In the genomic region with DNA sequence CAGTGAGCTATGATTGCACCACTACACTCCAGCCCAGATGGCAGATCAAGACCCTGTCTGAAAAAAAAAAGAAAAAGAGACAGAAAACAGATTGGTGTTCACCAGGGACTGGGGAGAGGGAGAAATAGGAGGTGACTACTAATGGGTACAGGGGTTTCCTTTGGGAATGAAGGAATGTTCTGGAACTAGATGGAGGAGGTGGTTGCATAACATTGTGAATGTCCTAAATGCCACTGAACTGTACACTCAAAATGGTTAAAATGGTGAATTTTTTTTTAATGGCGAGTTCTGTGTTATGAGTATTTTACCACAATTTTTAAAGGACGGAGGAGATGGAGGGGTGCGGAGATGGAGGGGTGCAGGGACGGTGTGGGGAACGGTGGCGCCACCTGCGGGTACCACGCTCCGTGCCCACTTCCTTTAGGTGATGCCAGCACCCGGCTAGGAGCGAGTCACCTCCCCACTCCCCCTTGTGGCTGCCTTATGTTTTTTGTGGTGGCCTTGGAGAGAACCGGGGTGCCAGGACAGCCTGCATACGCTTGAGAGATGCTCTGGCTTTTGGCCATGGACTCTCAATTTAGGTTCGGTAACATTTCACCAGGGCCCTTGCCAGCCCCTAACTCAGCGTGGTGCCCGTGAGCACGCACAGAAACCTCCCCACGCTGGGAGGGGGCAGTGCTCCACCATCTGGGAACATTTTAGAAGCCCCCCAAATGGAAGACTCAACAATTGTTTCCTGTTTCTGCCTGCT, we compare ENCODE assay signal across 1 cellular context.
TF ChIP-seq lines count a peak whose summit lies in the region.

No MANE protein-coding gene starts in this region.

TF ChIP-seq in HepG2, 621 proteins besides CTCF, POLR2A, EP300 and RAD21 (continued from another document and continues in another):
- TF ChIP-seq, protein P1, sequence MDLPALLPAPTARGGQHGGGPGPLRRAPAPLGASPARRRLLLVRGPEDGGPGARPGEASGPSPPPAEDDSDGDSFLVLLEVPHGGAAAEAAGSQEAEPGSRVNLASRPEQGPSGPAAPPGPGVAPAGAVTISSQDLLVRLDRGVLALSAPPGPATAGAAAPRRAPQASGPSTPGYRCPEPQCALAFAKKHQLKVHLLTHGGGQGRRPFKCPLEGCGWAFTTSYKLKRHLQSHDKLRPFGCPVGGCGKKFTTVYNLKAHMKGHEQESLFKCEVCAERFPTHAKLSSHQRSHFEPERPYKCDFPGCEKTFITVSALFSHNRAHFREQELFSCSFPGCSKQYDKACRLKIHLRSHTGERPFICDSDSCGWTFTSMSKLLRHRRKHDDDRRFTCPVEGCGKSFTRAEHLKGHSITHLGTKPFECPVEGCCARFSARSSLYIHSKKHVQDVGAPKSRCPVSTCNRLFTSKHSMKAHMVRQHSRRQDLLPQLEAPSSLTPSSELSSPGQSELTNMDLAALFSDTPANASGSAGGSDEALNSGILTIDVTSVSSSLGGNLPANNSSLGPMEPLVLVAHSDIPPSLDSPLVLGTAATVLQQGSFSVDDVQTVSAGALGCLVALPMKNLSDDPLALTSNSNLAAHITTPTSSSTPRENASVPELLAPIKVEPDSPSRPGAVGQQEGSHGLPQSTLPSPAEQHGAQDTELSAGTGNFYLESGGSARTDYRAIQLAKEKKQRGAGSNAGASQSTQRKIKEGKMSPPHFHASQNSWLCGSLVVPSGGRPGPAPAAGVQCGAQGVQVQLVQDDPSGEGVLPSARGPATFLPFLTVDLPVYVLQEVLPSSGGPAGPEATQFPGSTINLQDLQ (CRISPR knock-in tag; IDR thresholded peaks at IDR 0.05), result no peak
- TF ChIP-seq MLLT10 (CRISPR knock-in tag; IDR thresholded peaks at IDR 0.05) (no peak), ZFP36L2 (CRISPR knock-in tag; IDR thresholded peaks at IDR 0.05) (no peak), ZBTB7B (CRISPR knock-in tag; IDR thresholded peaks at IDR 0.05) (peak; percentile 35; the same call in 1 of the 2 replicates), PHF20 (CRISPR knock-in tag; IDR thresholded peaks at IDR 0.05) (no peak), THAP7 (CRISPR knock-in tag; IDR thresholded peaks at IDR 0.05) (0 out of 2 replicates have a peak, but pooled peaks have one; percentile 32), ZNF329 (CRISPR knock-in tag; IDR thresholded peaks at IDR 0.05; ENCODE audit: low read depth) (no peak), MEIS2 (CRISPR knock-in tag; IDR thresholded peaks at IDR 0.05) (no peak), SP1 (IDR thresholded peaks at IDR 0.05) (no peak), SP1 (CRISPR knock-in tag; IDR thresholded peaks at IDR 0.05) (no peak), SMYD3 (CRISPR knock-in tag; IDR thresholded peaks at IDR 0.05) (no peak), ZNF891 (CRISPR knock-in tag; IDR thresholded peaks at IDR 0.05) (no peak), ERF (CRISPR knock-in tag; IDR thresholded peaks at IDR 0.05) (0 out of 2 replicates have a peak, but pooled peaks have one; percentile 24), MTF1 (CRISPR knock-in tag; IDR thresholded peaks at IDR 0.05) (no peak), ZNF678 (CRISPR knock-in tag; IDR thresholded peaks at IDR 0.05) (no peak), ZNF652 (CRISPR knock-in tag; IDR thresholded peaks at IDR 0.05; ENCODE audit: borderline replicate concordance, low read depth) (no peak), ONECUT2 (CRISPR knock-in tag; IDR thresholded peaks at IDR 0.05) (no peak), TMF1 (CRISPR knock-in tag; IDR thresholded peaks at IDR 0.05; ENCODE audit: low read depth) (no peak), ZSCAN25 (CRISPR knock-in tag; IDR thresholded peaks at IDR 0.05) (peak; percentile 78), SAP130 (CRISPR knock-in tag; IDR thresholded peaks at IDR 0.05; ENCODE audit: low read depth) (0 out of 2 replicates have a peak, but pooled peaks have one; percentile 6), ISX (CRISPR knock-in tag; conservative IDR thresholded peaks at IDR 0.05) (no peak), ZNF839 (CRISPR knock-in tag; IDR thresholded peaks at IDR 0.05; ENCODE audit: borderline replicate concordance) (no peak), FOXA1 (IDR thresholded peaks at IDR 0.05) (no peak), FOXA1 (CRISPR knock-in tag; IDR thresholded peaks at IDR 0.05) (0 out of 2 replicates have a peak, but pooled peaks have one; percentile 12), DNMT3B (CRISPR knock-in tag; conservative IDR thresholded peaks at IDR 0.05) (no peak), ZFP36L1 (CRISPR knock-in tag; IDR thresholded peaks at IDR 0.05) (no peak), CHD2 (IDR thresholded peaks at IDR 0.05; ENCODE audit: low read depth, low read length) (no peak), TEAD3 (CRISPR knock-in tag; optimal IDR thresholded peaks at IDR 0.05; ENCODE audit: borderline replicate concordance) (peak; percentile 43), SAFB2 (CRISPR knock-in tag; IDR thresholded peaks at IDR 0.05; ENCODE audit: borderline replicate concordance, low read depth) (no peak), KDM1A (CRISPR knock-in tag; IDR thresholded peaks at IDR 0.05) (0 out of 2 replicates have a peak, but pooled peaks have one; percentile 35), ZNF788 (CRISPR knock-in tag; IDR thresholded peaks at IDR 0.05; ENCODE audit: borderline replicate concordance) (peak; percentile 18; the same call in 1 of the 2 replicates), DRAP1 (CRISPR knock-in tag; IDR thresholded peaks at IDR 0.05) (0 out of 2 replicates have a peak, but pooled peaks have one; percentile 12), MED1 (CRISPR knock-in tag; IDR thresholded peaks at IDR 0.05) (peak; percentile 51), RBM22 (optimal IDR thresholded peaks at IDR 0.05; ENCODE audit: low read length) (no peak), SP2 (CRISPR knock-in tag; IDR thresholded peaks at IDR 0.05) (no peak), SP5 (CRISPR knock-in tag; IDR thresholded peaks at IDR 0.05; ENCODE audit: borderline replicate concordance, low read depth) (no peak), RBAK (CRISPR knock-in tag; IDR thresholded peaks at IDR 0.05) (no peak), U2AF1 (optimal IDR thresholded peaks at IDR 0.05; ENCODE audit: low read depth, low read length) (peak; percentile 7), CBX5 (CRISPR knock-in tag; IDR thresholded peaks at IDR 0.05; ENCODE audit: borderline replicate concordance) (peak; percentile 52; the same call in 1 of the 2 replicates), KDM2A (CRISPR knock-in tag; IDR thresholded peaks at IDR 0.05; ENCODE audit: borderline replicate concordance, low read depth) (peak; percentile 54; the same call in 1 of the 2 replicates)
- TF ChIP-seq, protein P2, sequence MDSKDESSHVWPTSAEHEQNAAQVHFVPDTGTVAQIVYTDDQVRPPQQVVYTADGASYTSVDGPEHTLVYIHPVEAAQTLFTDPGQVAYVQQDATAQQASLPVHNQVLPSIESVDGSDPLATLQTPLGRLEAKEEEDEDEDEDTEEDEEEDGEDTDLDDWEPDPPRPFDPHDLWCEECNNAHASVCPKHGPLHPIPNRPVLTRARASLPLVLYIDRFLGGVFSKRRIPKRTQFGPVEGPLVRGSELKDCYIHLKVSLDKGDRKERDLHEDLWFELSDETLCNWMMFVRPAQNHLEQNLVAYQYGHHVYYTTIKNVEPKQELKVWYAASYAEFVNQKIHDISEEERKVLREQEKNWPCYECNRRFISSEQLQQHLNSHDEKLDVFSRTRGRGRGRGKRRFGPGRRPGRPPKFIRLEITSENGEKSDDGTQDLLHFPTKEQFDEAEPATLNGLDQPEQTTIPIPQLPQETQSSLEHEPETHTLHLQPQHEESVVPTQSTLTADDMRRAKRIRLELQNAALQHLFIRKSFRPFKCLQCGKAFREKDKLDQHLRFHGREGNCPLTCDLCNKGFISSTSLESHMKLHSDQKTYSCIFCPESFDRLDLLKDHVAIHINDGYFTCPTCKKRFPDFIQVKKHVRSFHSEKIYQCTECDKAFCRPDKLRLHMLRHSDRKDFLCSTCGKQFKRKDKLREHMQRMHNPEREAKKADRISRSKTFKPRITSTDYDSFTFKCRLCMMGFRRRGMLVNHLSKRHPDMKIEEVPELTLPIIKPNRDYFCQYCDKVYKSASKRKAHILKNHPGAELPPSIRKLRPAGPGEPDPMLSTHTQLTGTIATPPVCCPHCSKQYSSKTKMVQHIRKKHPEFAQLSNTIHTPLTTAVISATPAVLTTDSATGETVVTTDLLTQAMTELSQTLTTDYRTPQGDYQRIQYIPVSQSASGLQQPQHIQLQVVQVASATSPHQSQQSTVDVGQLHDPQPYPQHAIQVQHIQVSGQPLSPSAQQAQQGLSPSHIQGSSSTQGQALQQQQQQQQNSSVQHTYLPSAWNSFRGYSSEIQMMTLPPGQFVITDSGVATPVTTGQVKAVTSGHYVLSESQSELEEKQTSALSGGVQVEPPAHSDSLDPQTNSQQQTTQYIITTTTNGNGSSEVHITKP (CRISPR knock-in tag; IDR thresholded peaks at IDR 0.05; ENCODE audit: low read depth), result no peak
- TF ChIP-seq, protein P3, sequence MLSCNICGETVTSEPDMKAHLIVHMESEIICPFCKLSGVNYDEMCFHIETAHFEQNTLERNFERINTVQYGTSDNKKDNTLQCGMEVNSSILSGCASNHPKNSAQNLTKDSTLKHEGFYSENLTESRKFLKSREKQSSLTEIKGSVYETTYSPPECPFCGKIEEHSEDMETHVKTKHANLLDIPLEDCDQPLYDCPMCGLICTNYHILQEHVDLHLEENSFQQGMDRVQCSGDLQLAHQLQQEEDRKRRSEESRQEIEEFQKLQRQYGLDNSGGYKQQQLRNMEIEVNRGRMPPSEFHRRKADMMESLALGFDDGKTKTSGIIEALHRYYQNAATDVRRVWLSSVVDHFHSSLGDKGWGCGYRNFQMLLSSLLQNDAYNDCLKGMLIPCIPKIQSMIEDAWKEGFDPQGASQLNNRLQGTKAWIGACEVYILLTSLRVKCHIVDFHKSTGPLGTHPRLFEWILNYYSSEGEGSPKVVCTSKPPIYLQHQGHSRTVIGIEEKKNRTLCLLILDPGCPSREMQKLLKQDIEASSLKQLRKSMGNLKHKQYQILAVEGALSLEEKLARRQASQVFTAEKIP (CRISPR knock-in tag; IDR thresholded peaks at IDR 0.05; ENCODE audit: borderline replicate concordance), result no peak
- TF ChIP-seq, protein P4, sequence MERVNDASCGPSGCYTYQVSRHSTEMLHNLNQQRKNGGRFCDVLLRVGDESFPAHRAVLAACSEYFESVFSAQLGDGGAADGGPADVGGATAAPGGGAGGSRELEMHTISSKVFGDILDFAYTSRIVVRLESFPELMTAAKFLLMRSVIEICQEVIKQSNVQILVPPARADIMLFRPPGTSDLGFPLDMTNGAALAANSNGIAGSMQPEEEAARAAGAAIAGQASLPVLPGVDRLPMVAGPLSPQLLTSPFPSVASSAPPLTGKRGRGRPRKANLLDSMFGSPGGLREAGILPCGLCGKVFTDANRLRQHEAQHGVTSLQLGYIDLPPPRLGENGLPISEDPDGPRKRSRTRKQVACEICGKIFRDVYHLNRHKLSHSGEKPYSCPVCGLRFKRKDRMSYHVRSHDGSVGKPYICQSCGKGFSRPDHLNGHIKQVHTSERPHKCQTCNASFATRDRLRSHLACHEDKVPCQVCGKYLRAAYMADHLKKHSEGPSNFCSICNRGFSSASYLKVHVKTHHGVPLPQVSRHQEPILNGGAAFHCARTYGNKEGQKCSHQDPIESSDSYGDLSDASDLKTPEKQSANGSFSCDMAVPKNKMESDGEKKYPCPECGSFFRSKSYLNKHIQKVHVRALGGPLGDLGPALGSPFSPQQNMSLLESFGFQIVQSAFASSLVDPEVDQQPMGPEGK (CRISPR knock-in tag; IDR thresholded peaks at IDR 0.05), result peak; percentile 51
- TF ChIP-seq, protein P5, sequence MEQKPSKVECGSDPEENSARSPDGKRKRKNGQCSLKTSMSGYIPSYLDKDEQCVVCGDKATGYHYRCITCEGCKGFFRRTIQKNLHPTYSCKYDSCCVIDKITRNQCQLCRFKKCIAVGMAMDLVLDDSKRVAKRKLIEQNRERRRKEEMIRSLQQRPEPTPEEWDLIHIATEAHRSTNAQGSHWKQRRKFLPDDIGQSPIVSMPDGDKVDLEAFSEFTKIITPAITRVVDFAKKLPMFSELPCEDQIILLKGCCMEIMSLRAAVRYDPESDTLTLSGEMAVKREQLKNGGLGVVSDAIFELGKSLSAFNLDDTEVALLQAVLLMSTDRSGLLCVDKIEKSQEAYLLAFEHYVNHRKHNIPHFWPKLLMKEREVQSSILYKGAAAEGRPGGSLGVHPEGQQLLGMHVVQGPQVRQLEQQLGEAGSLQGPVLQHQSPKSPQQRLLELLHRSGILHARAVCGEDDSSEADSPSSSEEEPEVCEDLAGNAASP (CRISPR knock-in tag; IDR thresholded peaks at IDR 0.05; ENCODE audit: borderline replicate concordance), result peak; percentile 41; the same call in 1 of the 2 replicates
- TF ChIP-seq, protein P6, sequence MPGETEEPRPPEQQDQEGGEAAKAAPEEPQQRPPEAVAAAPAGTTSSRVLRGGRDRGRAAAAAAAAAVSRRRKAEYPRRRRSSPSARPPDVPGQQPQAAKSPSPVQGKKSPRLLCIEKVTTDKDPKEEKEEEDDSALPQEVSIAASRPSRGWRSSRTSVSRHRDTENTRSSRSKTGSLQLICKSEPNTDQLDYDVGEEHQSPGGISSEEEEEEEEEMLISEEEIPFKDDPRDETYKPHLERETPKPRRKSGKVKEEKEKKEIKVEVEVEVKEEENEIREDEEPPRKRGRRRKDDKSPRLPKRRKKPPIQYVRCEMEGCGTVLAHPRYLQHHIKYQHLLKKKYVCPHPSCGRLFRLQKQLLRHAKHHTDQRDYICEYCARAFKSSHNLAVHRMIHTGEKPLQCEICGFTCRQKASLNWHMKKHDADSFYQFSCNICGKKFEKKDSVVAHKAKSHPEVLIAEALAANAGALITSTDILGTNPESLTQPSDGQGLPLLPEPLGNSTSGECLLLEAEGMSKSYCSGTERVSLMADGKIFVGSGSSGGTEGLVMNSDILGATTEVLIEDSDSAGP (CRISPR knock-in tag; IDR thresholded peaks at IDR 0.05; ENCODE audit: borderline replicate concordance), result peak; percentile 16; the same call in 1 of the 2 replicates
- TF ChIP-seq, protein P7, sequence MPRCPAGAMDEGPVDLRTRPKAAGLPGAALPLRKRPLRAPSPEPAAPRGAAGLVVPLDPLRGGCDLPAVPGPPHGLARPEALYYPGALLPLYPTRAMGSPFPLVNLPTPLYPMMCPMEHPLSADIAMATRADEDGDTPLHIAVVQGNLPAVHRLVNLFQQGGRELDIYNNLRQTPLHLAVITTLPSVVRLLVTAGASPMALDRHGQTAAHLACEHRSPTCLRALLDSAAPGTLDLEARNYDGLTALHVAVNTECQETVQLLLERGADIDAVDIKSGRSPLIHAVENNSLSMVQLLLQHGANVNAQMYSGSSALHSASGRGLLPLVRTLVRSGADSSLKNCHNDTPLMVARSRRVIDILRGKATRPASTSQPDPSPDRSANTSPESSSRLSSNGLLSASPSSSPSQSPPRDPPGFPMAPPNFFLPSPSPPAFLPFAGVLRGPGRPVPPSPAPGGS (CRISPR knock-in tag; IDR thresholded peaks at IDR 0.05), result no peak
